22 cellular contexts compared by ENCODE assay signal in the genomic region with DNA sequence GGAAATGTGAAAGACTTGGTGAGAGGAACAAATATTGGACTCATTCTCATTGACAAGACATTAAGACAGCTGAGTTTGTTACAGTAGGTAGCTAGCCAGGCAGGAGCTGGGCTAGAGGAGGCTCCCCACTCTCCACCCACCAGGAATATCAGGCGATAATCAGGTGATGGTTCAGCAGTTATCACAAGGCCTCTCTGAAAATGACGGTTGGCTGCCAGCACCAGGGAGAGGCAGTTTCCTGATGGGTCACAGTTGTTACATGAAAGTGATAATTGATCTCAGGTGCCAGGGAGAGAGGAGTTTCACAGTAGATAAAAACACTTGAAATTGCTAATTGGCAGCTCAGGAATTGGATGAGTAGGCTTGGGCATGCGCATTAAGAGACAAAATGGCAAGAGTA.
"Had no signal": no experiment of that assay in that cellular context is flagged by ENCODE, and none has a peak within 500 bp of the region (broad histone marks: within the 10 kb centered on the region; RNA-seq: fewer than 3 reads in every experiment).

No MANE protein-coding gene starts in this region.

- H3K27ac ChIP-seq: gastrocnemius medialis, heart left ventricle, ovary, right lobe of liver, testis had no signal

- H3K4me3 Mint-ChIP-seq: activated CD8-positive, alpha-beta T cell treated with anti-CD3 and anti-CD28 coated beads for 36 hours; activated naive CD8-positive, alpha-beta T cell treated with anti-CD3 and anti-CD28 coated beads, Interleukin-2, amount 10 ng/mL, durations not matched to agents 7 days and 5 days; naive thymus-derived CD4-positive, alpha-beta T cell; stimulated activated naive CD8-positive, alpha-beta T cell treated with anti-CD3 and anti-CD28 coated beads, Interleukin-15, amount 100 ng/mL, for 72 hours; type B pancreatic cell had no signal

- H3K36me3 Mint-ChIP-seq: activated naive CD8-positive, alpha-beta T cell treated with anti-CD3 and anti-CD28 coated beads, Interleukin-2, amount 10 ng/mL, durations not matched to agents 7 days and 5 days had no signal

- DNase-seq: activated CD4-positive, alpha-beta T cell treated with anti-CD3 and anti-CD28 coated beads for 48 hours; activated CD4-positive, CD25-positive, alpha-beta regulatory T cell; activated CD8-positive, alpha-beta T cell treated with anti-CD3 and anti-CD28 coated beads for 36 hours; activated naive CD4-positive, alpha-beta T cell treated with Interleukin-2 at 50 U/mL for 16 hours; activated naive CD8-positive, alpha-beta T cell treated with anti-CD3 and anti-CD28 coated beads, Interleukin-2, amount 10 ng/mL, durations not matched to agents 7 days and 5 days; activated T-cell treated with anti-CD3 and anti-CD28 coated beads, Interleukin-2, amount 50 U/mL, for 1 hour; amygdala; gastrocnemius medialis; heart left ventricle; kidney glomerular epithelial cell; left ventricle myocardium superior; mucosa of descending colon; naive thymus-derived CD4-positive, alpha-beta T cell; ovary; right lobe of liver; small intestine; stimulated activated CD4-positive, alpha-beta T cell treated with anti-CD3 and anti-CD28 coated beads, Interleukin-15, amount 100 ng/mL, for 24 hours; stimulated activated CD4-positive, alpha-beta T cell treated with anti-CD3 and anti-CD28 coated beads, Interleukin-2, amount 100 ng/mL, for 48 hours; stimulated activated naive CD8-positive, alpha-beta T cell treated with anti-CD3 and anti-CD28 coated beads, Interleukin-15, amount 100 ng/mL, for 72 hours; testis had no signal

- H3K27me3 Mint-ChIP-seq: activated CD8-positive, alpha-beta T cell treated with anti-CD3 and anti-CD28 coated beads for 36 hours; activated naive CD8-positive, alpha-beta T cell treated with anti-CD3 and anti-CD28 coated beads, Interleukin-2, amount 10 ng/mL, durations not matched to agents 7 days and 5 days; stimulated activated naive CD8-positive, alpha-beta T cell treated with anti-CD3 and anti-CD28 coated beads, Interleukin-15, amount 100 ng/mL, for 72 hours; type B pancreatic cell had no signal

- ATAC-seq: activated CD8-positive, alpha-beta T cell treated with anti-CD3 and anti-CD28 coated beads for 36 hours; gastrocnemius medialis; heart left ventricle; left ventricle myocardium superior; mucosa of descending colon; naive thymus-derived CD4-positive, alpha-beta T cell; right lobe of liver; stimulated activated naive CD8-positive, alpha-beta T cell treated with anti-CD3 and anti-CD28 coated beads, Interleukin-15, amount 100 ng/mL, for 72 hours had no signal

- H3K9me3 Mint-ChIP-seq: activated CD8-positive, alpha-beta T cell treated with anti-CD3 and anti-CD28 coated beads for 36 hours; activated naive CD8-positive, alpha-beta T cell treated with anti-CD3 and anti-CD28 coated beads, Interleukin-2, amount 10 ng/mL, durations not matched to agents 7 days and 5 days; activated T-helper 2 cell treated with anti-CD3 and anti-CD28 coated beads, Interferon-gamma antibody, Interleukin-2, Interleukin-4, amounts not matched to agents 10 μg/mL and 5 μg/mL and 100 μg/mL, durations not matched to agents 14 hours and 24 hours and 36 hours; naive thymus-derived CD4-positive, alpha-beta T cell; stimulated activated naive CD8-positive, alpha-beta T cell treated with anti-CD3 and anti-CD28 coated beads, Interleukin-15, amount 100 ng/mL, for 72 hours had no signal

- H3K27ac Mint-ChIP-seq: activated CD8-positive, alpha-beta T cell treated with anti-CD3 and anti-CD28 coated beads for 36 hours; activated naive CD8-positive, alpha-beta T cell treated with anti-CD3 and anti-CD28 coated beads, Interleukin-2, amount 10 ng/mL, durations not matched to agents 7 days and 5 days; activated T-helper 2 cell treated with anti-CD3 and anti-CD28 coated beads, Interferon-gamma antibody, Interleukin-2, Interleukin-4, amounts not matched to agents 10 μg/mL and 5 μg/mL and 100 μg/mL, durations not matched to agents 14 hours and 24 hours and 36 hours; naive thymus-derived CD4-positive, alpha-beta T cell; stimulated activated naive CD8-positive, alpha-beta T cell treated with anti-CD3 and anti-CD28 coated beads, Interleukin-15, amount 100 ng/mL, for 72 hours; type B pancreatic cell had no signal

- H3K4me1 Mint-ChIP-seq: activated naive CD8-positive, alpha-beta T cell treated with anti-CD3 and anti-CD28 coated beads, Interleukin-2, amount 10 ng/mL, durations not matched to agents 7 days and 5 days; naive thymus-derived CD4-positive, alpha-beta T cell; stimulated activated naive CD8-positive, alpha-beta T cell treated with anti-CD3 and anti-CD28 coated beads, Interleukin-15, amount 100 ng/mL, for 72 hours had no signal
